ENCODE assay signal across 10 cellular contexts in the genomic region with DNA sequence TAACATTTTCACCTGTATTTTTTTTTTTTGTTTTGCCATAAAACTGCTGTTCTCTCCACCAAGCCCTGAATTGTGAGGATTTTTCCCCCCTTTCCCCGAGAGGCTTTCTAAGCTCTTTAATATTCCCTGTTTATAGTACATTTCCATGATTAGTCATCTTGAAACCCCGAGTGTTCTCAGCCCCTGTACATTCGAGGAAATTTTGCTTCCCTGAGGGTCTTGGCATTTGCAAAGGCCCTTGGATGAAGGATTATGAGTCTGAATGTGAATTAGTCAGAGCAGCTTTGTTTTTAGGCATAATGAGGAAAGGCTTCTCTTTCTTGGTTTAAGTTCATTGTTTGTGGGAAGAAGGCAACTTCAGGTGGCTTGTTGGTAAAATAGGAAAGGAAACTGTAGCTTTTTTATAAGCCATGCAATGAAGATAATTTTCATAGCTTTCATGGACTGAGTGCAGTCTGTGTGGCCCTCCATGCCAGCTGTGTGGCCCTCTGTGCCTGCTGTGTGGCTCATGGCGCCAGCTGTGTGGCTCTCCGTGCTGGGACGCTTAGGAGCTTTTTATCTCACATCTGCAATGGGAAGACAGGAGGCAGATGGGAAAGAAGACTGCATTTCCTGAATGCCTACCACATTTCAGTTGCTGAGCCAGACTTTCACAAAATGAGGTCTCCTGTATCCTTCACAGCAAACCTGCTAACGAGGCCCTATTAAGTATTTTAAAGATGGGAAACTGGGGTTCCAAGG.
A peak's percentile ranks its signal among the peaks of the same experiment; 100 is the strongest.
DNase-seq lines count a peak whose midpoint lies in the region; ATAC-seq and TF ChIP-seq lines count a peak whose summit lies in the region.
"Had no signal": no experiment of that assay in that cellular context is flagged by ENCODE, and none has a peak within 500 bp of the region (broad histone marks: within the 10 kb centered on the region; RNA-seq: fewer than 3 reads in every experiment).

No MANE protein-coding gene starts in this region.

- intact Hi-C loops in PC-3 (cut with micrococcal nuclease): loop anchor here (2.0 to 5.0 kb wide), 2 partner anchors 78 to 84 kb away; no protein-coding TSS in a partner anchor

- H3K79me2 ChIP-seq in PC-3 (ENCODE audit: low read length) (peaks cover 91% of the 10 kb centered on the region), neural cell (replicated peaks; ENCODE audit: insufficient read depth, low read length) (peaks cover 21% of the 10 kb centered on the region)

- no peaks in the 10 kb centered on the region for H3K9me2 ChIP-seq in PC-3 (replicated peaks; ENCODE audit: low read length)
- no peaks in the 10 kb centered on the region for H3K9me2 ChIP-seq in neural cell (ENCODE audit: insufficient read depth, low read length)

- H3K36me3 Mint-ChIP-seq in activated T-helper 17 cell treated with anti-CD3 and anti-CD28 coated beads, Interleukin-2, amount 50 U/mL, for 72 hours (ENCODE audit: low read depth): no peaks in the 10 kb centered on the region
- H3K36me3 Mint-ChIP-seq: CD4-positive, CD25-positive, alpha-beta regulatory T cell had no signal

- peaks cover 4% of the 10 kb centered on the region for H3F3A ChIP-seq in PC-3 (ENCODE audit: low read length, unreplicated experiment)
- H3F3A ChIP-seq in neural cell (ENCODE audit: insufficient read depth, low read length, poor library complexity, severe bottlenecking): peaks cover 4% of the 10 kb centered on the region

- no peak overlapping the region for H3K4me3 Mint-ChIP-seq in activated T-helper 17 cell treated with anti-CD3 and anti-CD28 coated beads, Interleukin-2, amount 50 U/mL, for 72 hours
- H3K4me3 Mint-ChIP-seq: activated T-cell treated with anti-CD3 and anti-CD28 coated beads, Interleukin-2, amount 50 U/mL, for 72 hours; CD4-positive, CD25-positive, alpha-beta regulatory T cell had no signal

- H3K36me3 ChIP-seq in BE2C: no peaks in the 10 kb centered on the region
- H3K36me3 ChIP-seq in PC-3 (ENCODE audit: low read depth, low read length): no peaks in the 10 kb centered on the region
- H3K36me3 ChIP-seq in neural cell (ENCODE audit: insufficient read depth, low read length): no peaks in the 10 kb centered on the region

- peaks cover 48% of the 10 kb centered on the region for H3K27me3 Mint-ChIP-seq in activated T-helper 17 cell treated with anti-CD3 and anti-CD28 coated beads, Interleukin-2, amount 50 U/mL, for 72 hours

- H3K9me3 ChIP-seq in BE2C (no peaks in the 10 kb centered on the region), PC-3 (ENCODE audit: low read length) (no peaks in the 10 kb centered on the region), neural cell (ENCODE audit: low read length) (no peaks in the 10 kb centered on the region)

- no peak for TF ChIP-seq EP300 in neural cell (conservative IDR thresholded peaks at IDR 0.05; ENCODE audit: poor library complexity, severe bottlenecking)

- peak; percentile 28 for DNase-seq in BE2C
- DNase-seq in PC-3: peak; percentile 35
- no peak for DNase-seq in epithelial cell of prostate (ENCODE audit: low read depth, low spot score)
- no peak for DNase-seq in AML-193 (lab: John Stamatoyannopoulos, UW)
- no peak for DNase-seq in putamen (ENCODE audit: low spot score)
- no peak for DNase-seq in CD1c-positive myeloid dendritic cell (ENCODE audit: extremely low spot score)
- DNase-seq: CD4-positive, CD25-positive, alpha-beta regulatory T cell had no signal

- H3K9me3 Mint-ChIP-seq in activated T-helper 17 cell treated with anti-CD3 and anti-CD28 coated beads, Interleukin-2, amount 50 U/mL, for 72 hours: no peaks in the 10 kb centered on the region
- H3K9me3 Mint-ChIP-seq: activated T-cell treated with anti-CD3 and anti-CD28 coated beads, Interleukin-2, amount 50 U/mL, for 72 hours had no signal

- H3K27ac Mint-ChIP-seq in activated T-helper 17 cell treated with anti-CD3 and anti-CD28 coated beads, Interleukin-2, amount 50 U/mL, for 72 hours: no peak overlapping the region
- H3K27ac Mint-ChIP-seq: activated T-cell treated with anti-CD3 and anti-CD28 coated beads, Interleukin-2, amount 50 U/mL, for 72 hours; CD4-positive, CD25-positive, alpha-beta regulatory T cell had no signal

- H4K20me1 ChIP-seq in PC-3 (ENCODE audit: low read length) (no peaks in the 10 kb centered on the region), neural cell (ENCODE audit: insufficient read depth) (no peaks in the 10 kb centered on the region)

- no peaks in the 10 kb centered on the region for H3K4me1 Mint-ChIP-seq in activated T-helper 17 cell treated with anti-CD3 and anti-CD28 coated beads, Interleukin-2, amount 50 U/mL, for 72 hours

- H3K4me1 ChIP-seq in BE2C (peaks cover 43% of the 10 kb centered on the region), PC-3 (ENCODE audit: insufficient read depth, low read length) (peaks cover 63% of the 10 kb centered on the region)

- H3K27ac ChIP-seq in PC-3 (ENCODE audit: low read length): peak overlapping the region; percentile 93
- peak overlapping the region; percentile 66 for H3K27ac ChIP-seq in epithelial cell of prostate
- peak overlapping the region; percentile 58 for H3K27ac ChIP-seq in neural cell (ENCODE audit: low read length)

- H2AFZ ChIP-seq in PC-3 (ENCODE audit: low read length) (peak overlapping the region; percentile 43; the same call in 1 of the 2 replicates), neural cell (ENCODE audit: low read depth, low read length) (no peak overlapping the region)

- CTCF ChIA-PET in PC-3 (lab: Charles Lee): interaction anchor here (0.7 kb wide), 2 partner anchors 362 to 472 kb away, joined by 3 read pairs; no protein-coding TSS in a partner anchor

- POLR2A ChIA-PET in PC-3 (lab: Charles Lee; ENCODE audit: unreplicated experiment): interaction anchor here (0.7 kb wide), 2 partner anchors 27 to 166 kb away, joined by 5 to 13 read pairs; no protein-coding TSS in a partner anchor

- H3K9ac ChIP-seq in PC-3 (ENCODE audit: low read length): peak overlapping the region; percentile 63
- peak overlapping the region; percentile 18 for H3K9ac ChIP-seq in neural cell (ENCODE audit: low read length)

- peak overlapping the region; percentile 79 for H3K4me2 ChIP-seq in PC-3 (ENCODE audit: low read length)
- H3K4me2 ChIP-seq in neural cell (ENCODE audit: low read length): peak overlapping the region; percentile 8

- H3K27me3 ChIP-seq in BE2C (no peaks in the 10 kb centered on the region), PC-3 (ENCODE audit: low read length) (no peaks in the 10 kb centered on the region), neural cell (ENCODE audit: insufficient read depth, low read depth, low read length) (no peaks in the 10 kb centered on the region)

- no peak for ATAC-seq in PC-3
- no peak for ATAC-seq in activated T-helper 17 cell treated with anti-CD3 and anti-CD28 coated beads, Interleukin-2, amount 50 U/mL, for 72 hours (replicated peaks)

- no peak overlapping the region; the same call in 1 of the 2 replicates for H3K4me3 ChIP-seq in BE2C (ENCODE audit: low read depth, low read length)
- H3K4me3 ChIP-seq in PC-3 (ENCODE audit: low read length): peak overlapping the region; percentile 40
- peak overlapping the region; percentile 25 for H3K4me3 ChIP-seq in neural cell (ENCODE audit: low read length)

- no TSS peak for BruUV-seq in PC-3 (replicated peaks; lab: Mats Ljungman, UMichigan)

- TF ChIP-seq RAD21 in neural cell (conservative IDR thresholded peaks at IDR 0.05): no peak

- no peak for TF ChIP-seq CTCF in BE2C (IDR thresholded peaks at IDR 0.05; ENCODE audit: low read depth, low read length)
- no peak for TF ChIP-seq CTCF in PC-3 (conservative IDR thresholded peaks at IDR 0.05; ENCODE audit: low read depth, low read length)
- no peak for TF ChIP-seq CTCF in neural cell (IDR thresholded peaks at IDR 0.05; ENCODE audit: poor library complexity, severe bottlenecking)

TF ChIP-seq in neural cell, 6 proteins besides CTCF, POLR2A, EP300 and RAD21:
- TF ChIP-seq POLR2AphosphoS5 (IDR thresholded peaks at IDR 0.05): no peak
- TF ChIP-seq SMC3 (conservative IDR thresholded peaks at IDR 0.05; ENCODE audit: poor library complexity): no peak
- TF ChIP-seq EZH2 (IDR thresholded peaks at IDR 0.05; ENCODE audit: borderline replicate concordance, insufficient read depth, low read length, poor library complexity, severe bottlenecking): no peak
- TF ChIP-seq, protein P1, sequence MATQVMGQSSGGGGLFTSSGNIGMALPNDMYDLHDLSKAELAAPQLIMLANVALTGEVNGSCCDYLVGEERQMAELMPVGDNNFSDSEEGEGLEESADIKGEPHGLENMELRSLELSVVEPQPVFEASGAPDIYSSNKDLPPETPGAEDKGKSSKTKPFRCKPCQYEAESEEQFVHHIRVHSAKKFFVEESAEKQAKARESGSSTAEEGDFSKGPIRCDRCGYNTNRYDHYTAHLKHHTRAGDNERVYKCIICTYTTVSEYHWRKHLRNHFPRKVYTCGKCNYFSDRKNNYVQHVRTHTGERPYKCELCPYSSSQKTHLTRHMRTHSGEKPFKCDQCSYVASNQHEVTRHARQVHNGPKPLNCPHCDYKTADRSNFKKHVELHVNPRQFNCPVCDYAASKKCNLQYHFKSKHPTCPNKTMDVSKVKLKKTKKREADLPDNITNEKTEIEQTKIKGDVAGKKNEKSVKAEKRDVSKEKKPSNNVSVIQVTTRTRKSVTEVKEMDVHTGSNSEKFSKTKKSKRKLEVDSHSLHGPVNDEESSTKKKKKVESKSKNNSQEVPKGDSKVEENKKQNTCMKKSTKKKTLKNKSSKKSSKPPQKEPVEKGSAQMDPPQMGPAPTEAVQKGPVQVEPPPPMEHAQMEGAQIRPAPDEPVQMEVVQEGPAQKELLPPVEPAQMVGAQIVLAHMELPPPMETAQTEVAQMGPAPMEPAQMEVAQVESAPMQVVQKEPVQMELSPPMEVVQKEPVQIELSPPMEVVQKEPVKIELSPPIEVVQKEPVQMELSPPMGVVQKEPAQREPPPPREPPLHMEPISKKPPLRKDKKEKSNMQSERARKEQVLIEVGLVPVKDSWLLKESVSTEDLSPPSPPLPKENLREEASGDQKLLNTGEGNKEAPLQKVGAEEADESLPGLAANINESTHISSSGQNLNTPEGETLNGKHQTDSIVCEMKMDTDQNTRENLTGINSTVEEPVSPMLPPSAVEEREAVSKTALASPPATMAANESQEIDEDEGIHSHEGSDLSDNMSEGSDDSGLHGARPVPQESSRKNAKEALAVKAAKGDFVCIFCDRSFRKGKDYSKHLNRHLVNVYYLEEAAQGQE (IDR thresholded peaks at IDR 0.05; ENCODE audit: borderline replicate concordance): no peak
- no peak for TF ChIP-seq TAF1 (IDR thresholded peaks at IDR 0.05; ENCODE audit: low read depth)
- no peak for TF ChIP-seq MXI1 (conservative IDR thresholded peaks at IDR 0.05; ENCODE audit: poor library complexity, severe bottlenecking)

Comparison
In these comparisons a context has a peak if more than half of its experiments do, and no peak if none do; other contexts are left out.
1. DNase-seq: peak in BE2C (single experiment) and PC-3 (single experiment); none in epithelial cell of prostate (single experiment), AML-193 (0 of 2), putamen (single experiment) and CD1c-positive myeloid dendritic cell (single experiment).
2. Peak in every context shown above with its lines, with median percentiles within 50 percentile points of each other: H3K27ac ChIP-seq.